ENCODE assay signal across 24 cellular contexts in the genomic region with DNA sequence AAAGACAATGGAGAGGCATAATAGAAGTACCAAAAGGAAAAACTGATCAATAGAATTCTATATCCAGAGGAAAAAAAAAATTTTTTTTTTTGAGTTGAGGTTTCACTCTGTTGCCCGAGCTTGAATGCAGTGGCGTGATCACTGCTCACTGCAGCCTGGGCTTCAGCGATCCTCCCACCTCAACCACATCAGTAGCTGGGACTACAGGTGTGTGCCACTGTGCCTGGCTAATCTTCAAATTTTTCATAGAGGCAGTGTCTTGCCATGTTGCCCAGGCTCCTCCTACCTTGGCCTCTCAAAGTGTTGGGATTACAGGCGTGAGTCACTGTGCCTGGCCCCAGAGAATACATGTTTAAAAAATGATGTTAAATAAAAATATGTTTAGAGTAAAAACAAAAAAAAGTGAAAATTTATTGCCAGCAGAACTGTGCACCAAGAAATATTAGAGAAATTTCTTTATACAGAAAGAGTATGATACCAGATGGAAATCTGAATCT.
DNase-seq lines count a peak whose midpoint lies in the region; ATAC-seq and TF ChIP-seq lines count a peak whose summit lies in the region.
"Had no signal": no experiment of that assay in that cellular context is flagged by ENCODE, and none has a peak within 500 bp of the region (broad histone marks: within the 10 kb centered on the region; RNA-seq: fewer than 3 reads in every experiment).

No MANE protein-coding gene starts in this region.

- no peak overlapping the region for H3K9ac ChIP-seq in mammary epithelial cell (ENCODE audit: insufficient read depth, low read length)
- H3K9ac ChIP-seq: BLaER1 treated with 17β-estradiol and CSF1 and Interleukin-3, amounts not matched to agents 10 nM and 100 nM; SK-N-SH had no signal

- H3K4me3 ChIP-seq in breast epithelium (no peak overlapping the region), mammary epithelial cell (replicated peaks in 1 of 3; ENCODE audit: insufficient read depth in 1 of 3, low read depth in 2 of 3, low read length in 3 of 3) (no peak overlapping the region), fibroblast of the aortic adventitia (ENCODE audit: low read depth, low read length) (no peak overlapping the region)
- H3K4me3 ChIP-seq: BLaER1 treated with 17β-estradiol and CSF1 and Interleukin-3, amounts not matched to agents 10 nM and 100 nM; PC-9 had no signal

- peak; percentile 43 for DNase-seq in MCF 10A (ENCODE audit: unreplicated experiment)
- DNase-seq in breast epithelium (ENCODE audit: low spot score in 2 of 2): no peak
- peak; percentile 13 for DNase-seq in mammary epithelial cell
- peak; percentile 16 for DNase-seq in fibroblast of the aortic adventitia (ENCODE audit: low read depth)
- DNase-seq in CD4-positive, alpha-beta T cell: no peak
- DNase-seq in naive thymus-derived CD8-positive, alpha-beta T cell: no peak
- DNase-seq: ACHN; CD8-positive, alpha-beta T cell; DMS153; Karpas-422; NCI-H1092; NCI-H1436; NCI-H187 treated with DMSO at 0.1 percent for 48 hours; NCI-H2107; NCI-H446 treated with DMSO at 0.1 percent for 48 hours; NCI-H526 treated with DMSO at 0.1 percent for 48 hours; PC-9; RPMI8226; SIG-M5; SK-N-SH had no signal

- H4K20me1 ChIP-seq in mammary epithelial cell (ENCODE audit: insufficient read depth, low read length): no peaks in the 10 kb centered on the region
- H4K20me1 ChIP-seq: BLaER1 treated with 17β-estradiol and CSF1 and Interleukin-3, amounts not matched to agents 10 nM and 100 nM had no signal

- H3K9me3 ChIP-seq in breast epithelium (no peaks in the 10 kb centered on the region), mammary epithelial cell (replicated peaks; ENCODE audit: insufficient read depth, low read length) (no peaks in the 10 kb centered on the region)
- H3K9me3 ChIP-seq in CD4-positive, alpha-beta T cell (ENCODE audit: control insufficient read depth, low read length): no peaks in the 10 kb centered on the region
- H3K9me3 ChIP-seq: BLaER1 treated with 17β-estradiol and CSF1 and Interleukin-3, amounts not matched to agents 10 nM and 100 nM; SK-N-SH had no signal

- no peak overlapping the region for H2AFZ ChIP-seq in mammary epithelial cell (ENCODE audit: low read depth, low read length)
- H2AFZ ChIP-seq: PC-9 had no signal

- no peaks in the 10 kb centered on the region for H3K36me3 ChIP-seq in breast epithelium
- H3K36me3 ChIP-seq in mammary epithelial cell (ENCODE audit: insufficient read depth, low read length): no peaks in the 10 kb centered on the region
- H3K36me3 ChIP-seq: BLaER1 treated with 17β-estradiol and CSF1 and Interleukin-3, amounts not matched to agents 10 nM and 100 nM had no signal

- no peaks in the 10 kb centered on the region for H3K4me1 Mint-ChIP-seq in MCF 10A (ENCODE audit: insufficient read depth, unreplicated experiment)
- H3K4me1 Mint-ChIP-seq in CD4-positive, alpha-beta T cell (ENCODE audit: low read depth): no peaks in the 10 kb centered on the region
- no peaks in the 10 kb centered on the region for H3K4me1 Mint-ChIP-seq in naive thymus-derived CD8-positive, alpha-beta T cell

- H3K9me3 Mint-ChIP-seq in MCF 10A (ENCODE audit: unreplicated experiment): no peaks in the 10 kb centered on the region
- peaks cover 3% of the 10 kb centered on the region for H3K9me3 Mint-ChIP-seq in CD4-positive, alpha-beta T cell
- H3K9me3 Mint-ChIP-seq in naive thymus-derived CD8-positive, alpha-beta T cell: peaks cover 0 to 13% (median 0%) of the 10 kb centered on the region in 9 donors

- H3K27me3 ChIP-seq in breast epithelium (no peaks in the 10 kb centered on the region), mammary epithelial cell (ENCODE audit: insufficient read depth, low read length) (no peaks in the 10 kb centered on the region)
- no peaks in the 10 kb centered on the region for H3K27me3 ChIP-seq in CD4-positive, alpha-beta T cell (ENCODE audit: control insufficient read depth, insufficient read depth, low read length)
- H3K27me3 ChIP-seq: BLaER1 treated with 17β-estradiol and CSF1 and Interleukin-3, amounts not matched to agents 10 nM and 100 nM had no signal

- H3K27ac Mint-ChIP-seq in MCF 10A (ENCODE audit: low read depth, unreplicated experiment): no peak overlapping the region
- no peak overlapping the region for H3K27ac Mint-ChIP-seq in CD4-positive, alpha-beta T cell
- no peak overlapping the region for H3K27ac Mint-ChIP-seq in naive thymus-derived CD8-positive, alpha-beta T cell
- H3K27ac Mint-ChIP-seq: CD8-positive, alpha-beta T cell had no signal

- no peak overlapping the region for H3K4me3 Mint-ChIP-seq in MCF 10A (ENCODE audit: unreplicated experiment)
- no peak overlapping the region for H3K4me3 Mint-ChIP-seq in CD4-positive, alpha-beta T cell
- H3K4me3 Mint-ChIP-seq in naive thymus-derived CD8-positive, alpha-beta T cell: no peak overlapping the region
- H3K4me3 Mint-ChIP-seq: CD8-positive, alpha-beta T cell had no signal

- H3K27ac ChIP-seq in breast epithelium (no peak overlapping the region), mammary epithelial cell (ENCODE audit: insufficient read depth, low read depth, low read length) (no peak overlapping the region)
- no peak overlapping the region for H3K27ac ChIP-seq in CD4-positive, alpha-beta T cell (ENCODE audit: low read depth, low read length)
- H3K27ac ChIP-seq: 22Rv1; BLaER1 treated with 17β-estradiol and CSF1 and Interleukin-3, amounts not matched to agents 10 nM and 100 nM; PC-9 had no signal

- BruUV-seq in MCF 10A (replicated peaks; lab: Mats Ljungman, UMichigan): no TSS peak
- no TSS peak for BruUV-seq in mammary epithelial cell (replicated peaks; lab: Mats Ljungman, UMichigan)

- dilution Hi-C loops in mammary epithelial cell (cut with HindIII; ENCODE audit: low sequenced_read_pairs): no loop called here

- H3K36me3 Mint-ChIP-seq in MCF 10A (ENCODE audit: insufficient read depth, unreplicated experiment): no peaks in the 10 kb centered on the region
- no peaks in the 10 kb centered on the region for H3K36me3 Mint-ChIP-seq in CD4-positive, alpha-beta T cell (ENCODE audit: low read depth)
- peaks cover under 1 to 6% (median 3%) of the 10 kb centered on the region in 3 donors for H3K36me3 Mint-ChIP-seq in naive thymus-derived CD8-positive, alpha-beta T cell
- H3K36me3 Mint-ChIP-seq: CD8-positive, alpha-beta T cell had no signal

- TF ChIP-seq CTCF in MCF 10A (IDR thresholded peaks at IDR 0.05; ENCODE audit: unreplicated experiment): no peak
- TF ChIP-seq CTCF in breast epithelium (IDR thresholded peaks at IDR 0.05): no peak
- no peak for TF ChIP-seq CTCF in mammary epithelial cell (conservative IDR thresholded peaks at IDR 0.05 in 1 of 2, IDR thresholded peaks at IDR 0.05 in 1 of 2; ENCODE audit: extremely low read depth in 1 of 2, insufficient read depth in 1 of 2, low read depth in 1 of 2, low read length in 2 of 2)
- no peak for TF ChIP-seq CTCF in fibroblast of the aortic adventitia (IDR thresholded peaks at IDR 0.05; ENCODE audit: insufficient read depth, low read length)
- TF ChIP-seq CTCF in CD4-positive, alpha-beta T cell (IDR thresholded peaks at IDR 0.05): no peak

- TF ChIP-seq POLR2A in breast epithelium (IDR thresholded peaks at IDR 0.05): no peak

- in situ Hi-C loops in mammary epithelial cell (cut with MboI; ENCODE audit: low sequenced_read_pairs in 2 of 2): no loop called here

- 3% methylated on average over 4 of the region's 4 CpGs for WGBS in mammary epithelial cell (ENCODE audit: low coverage, missing lambda C conversion rate)

- no peaks in the 10 kb centered on the region for H3K79me2 ChIP-seq in mammary epithelial cell (ENCODE audit: insufficient read depth, low read length)

- H3K27me3 Mint-ChIP-seq in MCF 10A (ENCODE audit: insufficient read depth, unreplicated experiment): no peaks in the 10 kb centered on the region
- H3K27me3 Mint-ChIP-seq in CD4-positive, alpha-beta T cell: no peaks in the 10 kb centered on the region
- no peaks in the 10 kb centered on the region for H3K27me3 Mint-ChIP-seq in naive thymus-derived CD8-positive, alpha-beta T cell

- intact Hi-C loops in MCF 10A (cut with micrococcal nuclease) (no loop called here), breast epithelium (cut with DNase I; ENCODE audit: low total_unique reads) (no loop called here), mammary epithelial cell (cut with micrococcal nuclease) (no loop called here)
- intact Hi-C loops in CD4-positive, alpha-beta T cell (cut with DNase I, micrococcal nuclease): no loop called here

- no peak overlapping the region for H3K4me2 ChIP-seq in mammary epithelial cell (ENCODE audit: insufficient read depth, low read depth, low read length)
- H3K4me2 ChIP-seq: BLaER1 treated with 17β-estradiol and CSF1 and Interleukin-3, amounts not matched to agents 10 nM and 100 nM; PC-9; SK-N-SH had no signal

- CTCF ChIA-PET in MCF 10A (lab: Yijun Ruan, JAX): no interaction called here
- CTCF ChIA-PET in mammary epithelial cell (lab: Charles Lee; ENCODE audit: low non-redundant PET): no interaction called here
- CTCF ChIA-PET in CD4-positive, alpha-beta T cell (lab: Charles Lee): no interaction called here

- no peak for ATAC-seq in CD4-positive, alpha-beta T cell (ENCODE audit: poor library complexity)
- ATAC-seq in HG02885 (IDR thresholded peaks at IDR 0.05; ENCODE audit: poor library complexity, unreplicated experiment) (no peak), GM21576 (IDR thresholded peaks at IDR 0.05; ENCODE audit: unreplicated experiment) (no peak)
- ATAC-seq in naive thymus-derived CD8-positive, alpha-beta T cell: no peak
- ATAC-seq: CD8-positive, alpha-beta T cell had no signal

- H3K4me1 ChIP-seq in breast epithelium (no peaks in the 10 kb centered on the region), mammary epithelial cell (ENCODE audit: insufficient read depth, low read length) (no peaks in the 10 kb centered on the region)
- H3K4me1 ChIP-seq: BLaER1 treated with 17β-estradiol and CSF1 and Interleukin-3, amounts not matched to agents 10 nM and 100 nM had no signal

- POLR2A ChIA-PET in MCF 10A (lab: Yijun Ruan, JAX): interaction anchor here (0.7 kb wide), 1 partner anchor 156 kb away, joined by 3 read pairs; no protein-coding TSS in a partner anchor
- POLR2A ChIA-PET in CD4-positive, alpha-beta T cell (lab: Charles Lee): no interaction called here
- POLR2A ChIA-PET in naive thymus-derived CD8-positive, alpha-beta T cell (lab: Charles Lee): no interaction called here

Comparison
In these comparisons a context has a peak if more than half of its experiments do, and no peak if none do; other contexts are left out.
1. DNase-seq: peak in MCF 10A (single experiment), mammary epithelial cell (single experiment) and fibroblast of the aortic adventitia (single experiment); none in breast epithelium (0 of 2), CD4-positive, alpha-beta T cell (0 of 10) and naive thymus-derived CD8-positive, alpha-beta T cell (0 of 10).